Comparison of ENCODE assay signal across 25 cellular contexts in the genomic region with DNA sequence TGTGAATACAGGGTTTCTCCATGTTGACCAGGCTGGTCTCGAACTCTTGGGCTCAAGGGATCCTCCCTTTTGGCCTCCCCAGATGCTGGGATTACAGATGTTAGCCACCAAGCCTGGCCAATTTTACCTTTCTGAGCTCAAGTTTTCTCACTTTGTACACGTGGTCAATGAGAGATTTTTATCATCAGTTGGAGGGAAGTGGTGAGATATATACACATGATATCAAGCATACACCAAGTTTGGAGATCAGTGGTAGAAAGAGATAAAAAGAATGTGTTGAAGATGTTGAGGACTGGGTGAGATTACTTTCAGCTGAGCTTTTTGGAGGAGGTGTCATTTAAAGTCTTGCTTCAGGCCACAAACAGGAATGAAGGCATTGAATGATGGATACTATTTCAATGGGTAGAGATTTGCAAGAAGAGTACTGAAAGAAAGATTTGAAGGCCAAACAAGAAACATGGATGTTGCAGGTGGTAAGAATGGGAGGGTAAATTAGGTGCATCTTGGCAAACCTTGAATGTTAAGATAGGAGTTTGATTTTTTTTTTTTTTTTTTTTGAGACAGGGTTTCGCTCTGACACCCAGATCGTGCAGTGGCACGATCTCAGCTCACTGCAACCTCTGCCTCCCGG. TPM values are rescaled to one million over a fixed set of nuclear protein-coding genes. Genes with fewer than 3 reads are reported as not detected.
A peak's percentile ranks its signal among the peaks of the same experiment; 100 is the strongest.
DNase-seq lines count a peak whose midpoint lies in the region; ATAC-seq, FAIRE-seq and TF ChIP-seq lines count a peak whose summit lies in the region.
"Had no signal": no experiment of that assay in that cellular context is flagged by ENCODE, and none has a peak within 500 bp of the region (broad histone marks: within the 10 kb centered on the region; RNA-seq: fewer than 3 reads in every experiment).

No MANE protein-coding gene starts in this region.

- TF ChIP-seq POLR2A in HepG2 (IDR thresholded peaks at IDR 0.05; ENCODE audit: insufficient read depth in 1 of 2, low read depth in 2 of 2, low read length in 2 of 2) (no peak), right lobe of liver (IDR thresholded peaks at IDR 0.05) (no peak)

- H2AFZ ChIP-seq in HepG2 (ENCODE audit: low read length): no peak overlapping the region
- H2AFZ ChIP-seq: PC-9 had no signal

- H3K4me1 Mint-ChIP-seq in T-helper 2 cell treated with Interferon-gamma antibody and Interleukin-4, amounts not matched to agents 5 μg/mL and 100 μg/mL, for 36 hours (ENCODE audit: low read depth): peaks cover 38% of the 10 kb centered on the region
- peaks cover 38% of the 10 kb centered on the region for H3K4me1 Mint-ChIP-seq in activated naive CD8-positive, alpha-beta T cell treated with anti-CD3 and anti-CD28 coated beads, Interleukin-2, amount 50 U/mL, for 24 hours
- H3K4me1 Mint-ChIP-seq in stimulated activated effector memory CD8-positive, alpha-beta T cell treated with anti-CD3 and anti-CD28 coated beads, Interleukin-12 subunit alpha, Interleukin-12 subunit beta, amount 100 ng/mL, for 72 hours: peaks cover 30% of the 10 kb centered on the region
- peaks cover 16% of the 10 kb centered on the region for H3K4me1 Mint-ChIP-seq in HFFc6 (ENCODE audit: low read depth)

- H3K4me3 ChIP-seq in HepG2 (replicated peaks in 1 of 3; ENCODE audit: insufficient read depth in 1 of 3, low read depth in 2 of 3, low read length in 3 of 3) (no peak overlapping the region), right lobe of liver (no peak overlapping the region)
- H3K4me3 ChIP-seq: GM12878, PC-9, prostate gland, stomach, transverse colon had no signal

- peaks cover 16% of the 10 kb centered on the region for H3K79me2 ChIP-seq in HepG2 (ENCODE audit: insufficient read depth, low read length)

- TF ChIP-seq CTCF in HepG2 (CRISPR knock-in tag; IDR thresholded peaks at IDR 0.05) (no peak), right lobe of liver (IDR thresholded peaks at IDR 0.05) (no peak), foreskin keratinocyte (conservative IDR thresholded peaks at IDR 0.05) (no peak), HFFc6 (IDR thresholded peaks at IDR 0.05) (no peak), GM13976 (IDR thresholded peaks at IDR 0.05; ENCODE audit: borderline replicate concordance, control extremely low read depth, extremely low read depth, insufficient read depth, missing control alignments) (no peak)

- peak overlapping the region; percentile 23; the same call in 1 of the 2 replicates for H3K4me2 ChIP-seq in HepG2 (ENCODE audit: low read depth, low read length)
- H3K4me2 ChIP-seq: PC-9 had no signal

- no peak overlapping the region for H3K27ac ChIP-seq in HepG2 (ENCODE audit: extremely low read length, insufficient read depth, low read length)
- no peak overlapping the region for H3K27ac ChIP-seq in right lobe of liver
- H3K27ac ChIP-seq in foreskin keratinocyte: no peak overlapping the region
- H3K27ac ChIP-seq: PC-9, prostate gland, stomach, transverse colon had no signal

- CTCF ChIA-PET in HepG2 (lab: Yijun Ruan, JAX; ENCODE audit: low intra/inter-chr PET ratio, low total read pairs): no interaction called here

- peaks cover 0 to 2% of the 10 kb centered on the region in 2 experiments; a peak in 1 of 5 replicates for H3K36me3 ChIP-seq in HepG2 (replicated peaks in 1 of 2; ENCODE audit: control insufficient read depth in 1 of 2, insufficient read depth in 2 of 2, low read length in 2 of 2)
- no peaks in the 10 kb centered on the region for H3K36me3 ChIP-seq in right lobe of liver
- H3K36me3 ChIP-seq: prostate gland, stomach, transverse colon had no signal

- H3K9me3 ChIP-seq in HepG2 (ENCODE audit: low read length) (no peaks in the 10 kb centered on the region), right lobe of liver (no peaks in the 10 kb centered on the region)
- H3K9me3 ChIP-seq: prostate gland, stomach, transverse colon had no signal

- no peak for DNase-seq in HepG2 (ENCODE audit: low spot score)
- DNase-seq in right lobe of liver: no peak
- DNase-seq in T-helper 2 cell treated with Interferon-gamma antibody and Interleukin-4, amounts not matched to agents 5 μg/mL and 100 μg/mL, for 36 hours (ENCODE audit: low spot score): no peak
- DNase-seq in activated naive CD8-positive, alpha-beta T cell treated with anti-CD3 and anti-CD28 coated beads, Interleukin-2, amount 50 U/mL, for 24 hours: no peak
- DNase-seq in stimulated activated effector memory CD8-positive, alpha-beta T cell treated with anti-CD3 and anti-CD28 coated beads, Interleukin-12 subunit alpha, Interleukin-12 subunit beta, amount 100 ng/mL, for 72 hours (ENCODE audit: low spot score in 2 of 2): no peak
- DNase-seq in foreskin keratinocyte: no peak
- DNase-seq in HFFc6: no peak
- no peak for DNase-seq in GM13976 (ENCODE audit: low spot score)
- DNase-seq: DMS53; endodermal cell; GOT3; NCI-H1694 treated with DMSO at 0.1 percent for 48 hours; NCI-H226; NCI-H82; PC-9; SIG-M5; stimulated activated CD4-positive, alpha-beta T cell treated with anti-CD3 and anti-CD28 coated beads, Interleukin-1b, Interleukin-23, amount 100 ng/mL, for 48 hours; stomach; transverse colon had no signal

- BruUV-seq in HepG2 (replicated peaks; lab: Mats Ljungman, UMichigan): no TSS peak

- H3K4me3 Mint-ChIP-seq in T-helper 2 cell treated with Interferon-gamma antibody and Interleukin-4, amounts not matched to agents 5 μg/mL and 100 μg/mL, for 36 hours: peak overlapping the region; percentile 77
- H3K4me3 Mint-ChIP-seq in activated naive CD8-positive, alpha-beta T cell treated with anti-CD3 and anti-CD28 coated beads, Interleukin-2, amount 50 U/mL, for 24 hours: no peak overlapping the region
- peak overlapping the region; percentile 32 for H3K4me3 Mint-ChIP-seq in stimulated activated effector memory CD8-positive, alpha-beta T cell treated with anti-CD3 and anti-CD28 coated beads, Interleukin-12 subunit alpha, Interleukin-12 subunit beta, amount 100 ng/mL, for 72 hours
- no peak overlapping the region for H3K4me3 Mint-ChIP-seq in HFFc6
- H3K4me3 Mint-ChIP-seq: endodermal cell had no signal

- no peak for ATAC-seq in HepG2
- ATAC-seq in right lobe of liver: no peak
- no peak for ATAC-seq in activated naive CD8-positive, alpha-beta T cell treated with anti-CD3 and anti-CD28 coated beads, Interleukin-2, amount 50 U/mL, for 24 hours
- peak; percentile 22 for ATAC-seq in stimulated activated effector memory CD8-positive, alpha-beta T cell treated with anti-CD3 and anti-CD28 coated beads, Interleukin-12 subunit alpha, Interleukin-12 subunit beta, amount 100 ng/mL, for 72 hours
- ATAC-seq in foreskin keratinocyte: no peak
- ATAC-seq: GM12878, left lobe of liver had no signal

- TF ChIP-seq EP300 in HepG2 (IDR thresholded peaks at IDR 0.05; ENCODE audit: low read depth in 2 of 2, low read length in 2 of 2) (no peak), HepG2 (CRISPR knock-in tag; IDR thresholded peaks at IDR 0.05; ENCODE audit: borderline replicate concordance) (no peak)

- peak overlapping the region; percentile 90 for H3K27ac Mint-ChIP-seq in T-helper 2 cell treated with Interferon-gamma antibody and Interleukin-4, amounts not matched to agents 5 μg/mL and 100 μg/mL, for 36 hours
- H3K27ac Mint-ChIP-seq in activated naive CD8-positive, alpha-beta T cell treated with anti-CD3 and anti-CD28 coated beads, Interleukin-2, amount 50 U/mL, for 24 hours: peak overlapping the region; percentile 47
- peak overlapping the region; percentile 46 for H3K27ac Mint-ChIP-seq in stimulated activated effector memory CD8-positive, alpha-beta T cell treated with anti-CD3 and anti-CD28 coated beads, Interleukin-12 subunit alpha, Interleukin-12 subunit beta, amount 100 ng/mL, for 72 hours
- no peak overlapping the region for H3K27ac Mint-ChIP-seq in HFFc6
- H3K27ac Mint-ChIP-seq: endodermal cell had no signal

- in situ Hi-C loops in HepG2 (cut with HindIII; ENCODE audit: extremely low pct_ligation_motif_present, low pct_unique_long_range_greater_than_20kb) (no loop called here), GM13976 (cut with MboI; ENCODE audit: low sequenced_read_pairs, unreplicated experiment) (no loop called here)

- peaks cover 0 to 1% of the 10 kb centered on the region in 2 experiments; a peak in 1 of 5 replicates for H3K27me3 ChIP-seq in HepG2 (ENCODE audit: control insufficient read depth in 1 of 2, insufficient read depth in 2 of 2, low read length in 2 of 2)
- no peaks in the 10 kb centered on the region for H3K27me3 ChIP-seq in right lobe of liver
- H3K27me3 ChIP-seq in foreskin keratinocyte: no peaks in the 10 kb centered on the region
- H3K27me3 ChIP-seq: stomach, transverse colon had no signal

- intact Hi-C loops in HepG2 (cut with micrococcal nuclease; ENCODE audit: unreplicated experiment): no loop called here
- intact Hi-C loops in right lobe of liver (cut with DNase I): no loop called here

- H3K4me1 ChIP-seq in HepG2 (ENCODE audit: insufficient read depth, low read length) (peaks cover 34% of the 10 kb centered on the region), right lobe of liver (peaks cover 0 to 26% (median 4%) of the 10 kb centered on the region in 4 donors), foreskin keratinocyte (peaks cover 7% of the 10 kb centered on the region)
- H3K4me1 ChIP-seq: prostate gland had no signal

- H3K27me3 Mint-ChIP-seq in T-helper 2 cell treated with Interferon-gamma antibody and Interleukin-4, amounts not matched to agents 5 μg/mL and 100 μg/mL, for 36 hours (ENCODE audit: low read depth): peaks cover 10% of the 10 kb centered on the region
- peaks cover 2% of the 10 kb centered on the region for H3K27me3 Mint-ChIP-seq in activated naive CD8-positive, alpha-beta T cell treated with anti-CD3 and anti-CD28 coated beads, Interleukin-2, amount 50 U/mL, for 24 hours
- no peaks in the 10 kb centered on the region; the same call in 1 of the 2 replicates for H3K27me3 Mint-ChIP-seq in HFFc6 (ENCODE audit: insufficient read depth)
- H3K27me3 Mint-ChIP-seq: IgD-negative memory B cell had no signal

- POLR2A ChIA-PET in HepG2 (lab: Yijun Ruan, JAX): interaction anchor here (0.8 to 1.2 kb wide), 3 partner anchors 8 to 19 kb away, joined by 3 to 4 read pairs (median 3); no protein-coding TSS in a partner anchor

- no peak for TF ChIP-seq RAD21 in HepG2 (CRISPR knock-in tag; IDR thresholded peaks at IDR 0.05)

- H3K9me3 Mint-ChIP-seq in T-helper 2 cell treated with Interferon-gamma antibody and Interleukin-4, amounts not matched to agents 5 μg/mL and 100 μg/mL, for 36 hours: no peaks in the 10 kb centered on the region
- peaks cover 5% of the 10 kb centered on the region for H3K9me3 Mint-ChIP-seq in activated naive CD8-positive, alpha-beta T cell treated with anti-CD3 and anti-CD28 coated beads, Interleukin-2, amount 50 U/mL, for 24 hours
- no peaks in the 10 kb centered on the region for H3K9me3 Mint-ChIP-seq in stimulated activated effector memory CD8-positive, alpha-beta T cell treated with anti-CD3 and anti-CD28 coated beads, Interleukin-12 subunit alpha, Interleukin-12 subunit beta, amount 100 ng/mL, for 72 hours
- no peaks in the 10 kb centered on the region for H3K9me3 Mint-ChIP-seq in HFFc6
- H3K9me3 Mint-ChIP-seq: endodermal cell, IgD-negative memory B cell had no signal

- no peak for FAIRE-seq in HepG2 (lab: Jason Lieb, UNC)
- FAIRE-seq: colon, GM12878, GM19239 had no signal

- 67% methylated on average over 6 of the region's 6 CpGs for WGBS in HepG2 (ENCODE audit: low lambda C conversion rate)
- 76% methylated on average over 6 of the region's 6 CpGs for WGBS in right lobe of liver (ENCODE audit: insufficient coverage, low coverage, low lambda C conversion rate, missing lambda C conversion rate)

- H3K36me3 Mint-ChIP-seq in T-helper 2 cell treated with Interferon-gamma antibody and Interleukin-4, amounts not matched to agents 5 μg/mL and 100 μg/mL, for 36 hours (ENCODE audit: low read depth): no peaks in the 10 kb centered on the region
- peaks cover 6% of the 10 kb centered on the region for H3K36me3 Mint-ChIP-seq in activated naive CD8-positive, alpha-beta T cell treated with anti-CD3 and anti-CD28 coated beads, Interleukin-2, amount 50 U/mL, for 24 hours (ENCODE audit: low read depth)
- peaks cover 26% of the 10 kb centered on the region for H3K36me3 Mint-ChIP-seq in stimulated activated effector memory CD8-positive, alpha-beta T cell treated with anti-CD3 and anti-CD28 coated beads, Interleukin-12 subunit alpha, Interleukin-12 subunit beta, amount 100 ng/mL, for 72 hours
- H3K36me3 Mint-ChIP-seq in HFFc6 (ENCODE audit: low read depth): peaks cover 8% of the 10 kb centered on the region
- H3K36me3 Mint-ChIP-seq: IgD-negative memory B cell had no signal

- H4K20me1 ChIP-seq in HepG2 (ENCODE audit: insufficient read depth, low read length): peaks cover 8% of the 10 kb centered on the region

- no peak overlapping the region for H3K9ac ChIP-seq in HepG2 (ENCODE audit: insufficient read depth, low read depth, low read length)

RNA-seq across cellular contexts. Expression of a gene that starts 3.0 kb away (rescaled TPM):
- total RNA-seq in HepG2 (2016; rRNA removed; fragmentation: Illumina TruSeq; extraction: Trizol) (10.4 and 13.2 TPM in 2 replicates), right lobe of liver (10 to 100 TPM in 4 of 6 experiments, 1 to 10 TPM in 2; 4.5 to 17.9 (median 14.0) TPM), foreskin keratinocyte (13.0 and 15.6 TPM in 2 replicates)
- total RNA-seq in HepG2 (2016; cell fraction: cytosol; rRNA removed; fragmentation: Illumina TruSeq; extraction: Trizol; ENCODE audit: low read depth): 2.1 and 2.5 TPM in 2 replicates
- 10.0 and 12.0 TPM in 2 replicates for total RNA-seq in HepG2 (2016; cell fraction: insoluble cytoplasmic fraction; rRNA removed; fragmentation: Illumina TruSeq; extraction: Trizol)
- total RNA-seq in HepG2 (2016; cell fraction: membrane; rRNA removed; fragmentation: Illumina TruSeq; extraction: Trizol): 5.6 and 7.1 TPM in 2 replicates
- total RNA-seq in HepG2 (2016; cell fraction: nucleus; rRNA removed; fragmentation: Illumina TruSeq; extraction: Trizol): 8.1 and 8.4 TPM in 2 replicates
- polyA plus RNA-seq in HepG2 (2011; rRNA removed) (19.1 and 24.8 TPM in 2 replicates), foreskin keratinocyte (10.3 and 10.8 TPM in 2 replicates)
- polyA plus RNA-seq in HepG2 (2011; cell fraction: cytosol; rRNA removed): 11.7 and 14.9 TPM in 2 replicates
- 26.7 and 32.2 TPM in 2 replicates for polyA plus RNA-seq in HepG2 (2011; cell fraction: nucleus; rRNA removed)
- polyA plus RNA-seq in HepG2 (2012): 7.3 and 18.2 TPM in 2 replicates
- polyA plus RNA-seq in HepG2 (2016; cell fraction: cytosol; fragmentation: Illumina TruSeq; extraction: Trizol; ENCODE audit: low read depth): 1.3 and 1.4 TPM in 2 replicates
- 9.6 and 12.1 TPM in 2 replicates for polyA plus RNA-seq in HepG2 (2016; cell fraction: insoluble cytoplasmic fraction; fragmentation: Illumina TruSeq; extraction: Trizol; ENCODE audit: low read depth)
- 4.3 and 4.7 TPM in 2 replicates for polyA plus RNA-seq in HepG2 (2016; cell fraction: membrane; fragmentation: Illumina TruSeq; extraction: Trizol; ENCODE audit: low read depth)
- polyA plus RNA-seq in HepG2 (2016; cell fraction: nucleus; fragmentation: Illumina TruSeq; extraction: Trizol; ENCODE audit: insufficient read depth, low read depth): 14.7 and 15.5 TPM in 2 replicates
- polyA minus RNA-seq in HepG2 (2011; rRNA and poly(A)+ RNA removed; ENCODE audit: low replicate concordance): 21.9 and 39.6 TPM in 2 replicates
- 9.8 and 11.5 TPM in 2 replicates for polyA minus RNA-seq in HepG2 (2011; cell fraction: cytosol; rRNA and poly(A)+ RNA removed)
- polyA minus RNA-seq in HepG2 (2011; cell fraction: nucleus; rRNA and poly(A)+ RNA removed): 11.8 and 11.9 TPM in 2 replicates
- total RNA-seq in HFFc6 (2021; fragmentation: NEBNext Ultra II Directional; extraction: Animal tissue kit (Norgen Biotek cat#: 25700)): 10 to 100 TPM; 15.5 to 22.0 (median 17.4) TPM

RNA-seq across cellular contexts. Expression of a gene that starts 20.4 kb away (rescaled TPM):
- total RNA-seq in HepG2 (2016; rRNA removed; fragmentation: Illumina TruSeq; extraction: Trizol): 131 and 143 TPM in 2 replicates
- 48.9 and 52.9 TPM in 2 replicates for total RNA-seq in HepG2 (2016; cell fraction: cytosol; rRNA removed; fragmentation: Illumina TruSeq; extraction: Trizol; ENCODE audit: low read depth)
- total RNA-seq in HepG2 (2016; cell fraction: insoluble cytoplasmic fraction; rRNA removed; fragmentation: Illumina TruSeq; extraction: Trizol): 135 and 167 TPM in 2 replicates
- total RNA-seq in HepG2 (2016; cell fraction: membrane; rRNA removed; fragmentation: Illumina TruSeq; extraction: Trizol): 52.5 and 57.7 TPM in 2 replicates
- 53.2 and 53.6 TPM in 2 replicates for total RNA-seq in HepG2 (2016; cell fraction: nucleus; rRNA removed; fragmentation: Illumina TruSeq; extraction: Trizol)
- 85.5 and 97.7 TPM in 2 replicates for polyA plus RNA-seq in HepG2 (2011; rRNA removed)
- polyA plus RNA-seq in HepG2 (2011; cell fraction: cytosol; rRNA removed): 137 and 146 TPM in 2 replicates
- polyA plus RNA-seq in HepG2 (2011; cell fraction: nucleus; rRNA removed): 78.4 and 120 TPM in 2 replicates
- 116 and 168 TPM in 2 replicates for polyA plus RNA-seq in HepG2 (2012)
- 56.9 and 60.0 TPM in 2 replicates for polyA plus RNA-seq in HepG2 (2016; cell fraction: cytosol; fragmentation: Illumina TruSeq; extraction: Trizol; ENCODE audit: low read depth)
- polyA plus RNA-seq in HepG2 (2016; cell fraction: insoluble cytoplasmic fraction; fragmentation: Illumina TruSeq; extraction: Trizol; ENCODE audit: low read depth): 155 and 173 TPM in 2 replicates
- polyA plus RNA-seq in HepG2 (2016; cell fraction: membrane; fragmentation: Illumina TruSeq; extraction: Trizol; ENCODE audit: low read depth): 59.9 and 60.4 TPM in 2 replicates
- polyA plus RNA-seq in HepG2 (2016; cell fraction: nucleus; fragmentation: Illumina TruSeq; extraction: Trizol; ENCODE audit: insufficient read depth, low read depth): 116 and 123 TPM in 2 replicates
- 26.2 and 37.8 TPM in 2 replicates for polyA minus RNA-seq in HepG2 (2011; rRNA and poly(A)+ RNA removed; ENCODE audit: low replicate concordance)
- polyA minus RNA-seq in HepG2 (2011; cell fraction: cytosol; rRNA and poly(A)+ RNA removed): 26.0 and 33.5 TPM in 2 replicates
- polyA minus RNA-seq in HepG2 (2011; cell fraction: nucleus; rRNA and poly(A)+ RNA removed): 17.9 and 22.1 TPM in 2 replicates
- total RNA-seq in right lobe of liver: 100 to 1,000 TPM in 4 of 6 experiments, 10 to 100 TPM in 2; 86.7 to 315 (median 116) TPM
- 276 and 285 TPM in 2 replicates for total RNA-seq in foreskin keratinocyte
- 460 and 472 TPM in 2 replicates for polyA plus RNA-seq in foreskin keratinocyte
- 100 to 1,000 TPM; 153 to 231 (median 216) TPM for total RNA-seq in HFFc6 (2021; fragmentation: NEBNext Ultra II Directional; extraction: Animal tissue kit (Norgen Biotek cat#: 25700))

RNA-seq across cellular contexts. Expression of a gene that starts 23.5 kb away (rescaled TPM):
- 126 and 180 TPM in 2 replicates for total RNA-seq in HepG2 (2016; rRNA removed; fragmentation: Illumina TruSeq; extraction: Trizol)
- total RNA-seq in HepG2 (2016; cell fraction: cytosol; rRNA removed; fragmentation: Illumina TruSeq; extraction: Trizol; ENCODE audit: low read depth): 25.1 and 26.4 TPM in 2 replicates
- total RNA-seq in HepG2 (2016; cell fraction: insoluble cytoplasmic fraction; rRNA removed; fragmentation: Illumina TruSeq; extraction: Trizol): 132 and 187 TPM in 2 replicates
- 45.3 and 52.1 TPM in 2 replicates for total RNA-seq in HepG2 (2016; cell fraction: membrane; rRNA removed; fragmentation: Illumina TruSeq; extraction: Trizol)
- 55.9 and 61.0 TPM in 2 replicates for total RNA-seq in HepG2 (2016; cell fraction: nucleus; rRNA removed; fragmentation: Illumina TruSeq; extraction: Trizol)
- polyA plus RNA-seq in HepG2 (2011; rRNA removed): 48.4 and 54.5 TPM in 2 replicates
- polyA plus RNA-seq in HepG2 (2011; cell fraction: cytosol; rRNA removed): 36.4 and 46.8 TPM in 2 replicates
- polyA plus RNA-seq in HepG2 (2011; cell fraction: nucleus; rRNA removed): 20.6 and 24.0 TPM in 2 replicates
- polyA plus RNA-seq in HepG2 (2012): 54.3 and 68.8 TPM in 2 replicates
- polyA plus RNA-seq in HepG2 (2016; cell fraction: cytosol; fragmentation: Illumina TruSeq; extraction: Trizol; ENCODE audit: low read depth): 24.2 and 24.3 TPM in 2 replicates
- 224 and 245 TPM in 2 replicates for polyA plus RNA-seq in HepG2 (2016; cell fraction: insoluble cytoplasmic fraction; fragmentation: Illumina TruSeq; extraction: Trizol; ENCODE audit: low read depth)
- polyA plus RNA-seq in HepG2 (2016; cell fraction: membrane; fragmentation: Illumina TruSeq; extraction: Trizol; ENCODE audit: low read depth): 43.7 and 45.5 TPM in 2 replicates
- polyA plus RNA-seq in HepG2 (2016; cell fraction: nucleus; fragmentation: Illumina TruSeq; extraction: Trizol; ENCODE audit: insufficient read depth, low read depth): 124 and 135 TPM in 2 replicates
- polyA minus RNA-seq in HepG2 (2011; rRNA and poly(A)+ RNA removed; ENCODE audit: low replicate concordance): 33.9 and 41.6 TPM in 2 replicates
- polyA minus RNA-seq in HepG2 (2011; cell fraction: cytosol; rRNA and poly(A)+ RNA removed): 16.9 and 17.8 TPM in 2 replicates
- 15.6 and 21.8 TPM in 2 replicates for polyA minus RNA-seq in HepG2 (2011; cell fraction: nucleus; rRNA and poly(A)+ RNA removed)
- 10 to 100 TPM; 22.2 to 34.4 (median 28.2) TPM for total RNA-seq in right lobe of liver
- total RNA-seq in foreskin keratinocyte: 94.8 and 111 TPM in 2 replicates
- 116 and 137 TPM in 2 replicates for polyA plus RNA-seq in foreskin keratinocyte
- 100 to 1,000 TPM; 101 to 112 (median 105) TPM for total RNA-seq in HFFc6 (2021; fragmentation: NEBNext Ultra II Directional; extraction: Animal tissue kit (Norgen Biotek cat#: 25700))

Comparison
In these comparisons a context has a peak if more than half of its experiments do, and no peak if none do; other contexts are left out.
1. H3K4me3 Mint-ChIP-seq: peak in T-helper 2 cell treated with Interferon-gamma antibody and Interleukin-4, amounts not matched to agents 5 μg/mL and 100 μg/mL, for 36 hours (single experiment) and stimulated activated effector memory CD8-positive, alpha-beta T cell treated with anti-CD3 and anti-CD28 coated beads, Interleukin-12 subunit alpha, Interleukin-12 subunit beta, amount 100 ng/mL, for 72 hours (single experiment); none in activated naive CD8-positive, alpha-beta T cell treated with anti-CD3 and anti-CD28 coated beads, Interleukin-2, amount 50 U/mL, for 24 hours (single experiment) and HFFc6 (single experiment).